1 cellular context compared by ENCODE assay signal in the genomic region with DNA sequence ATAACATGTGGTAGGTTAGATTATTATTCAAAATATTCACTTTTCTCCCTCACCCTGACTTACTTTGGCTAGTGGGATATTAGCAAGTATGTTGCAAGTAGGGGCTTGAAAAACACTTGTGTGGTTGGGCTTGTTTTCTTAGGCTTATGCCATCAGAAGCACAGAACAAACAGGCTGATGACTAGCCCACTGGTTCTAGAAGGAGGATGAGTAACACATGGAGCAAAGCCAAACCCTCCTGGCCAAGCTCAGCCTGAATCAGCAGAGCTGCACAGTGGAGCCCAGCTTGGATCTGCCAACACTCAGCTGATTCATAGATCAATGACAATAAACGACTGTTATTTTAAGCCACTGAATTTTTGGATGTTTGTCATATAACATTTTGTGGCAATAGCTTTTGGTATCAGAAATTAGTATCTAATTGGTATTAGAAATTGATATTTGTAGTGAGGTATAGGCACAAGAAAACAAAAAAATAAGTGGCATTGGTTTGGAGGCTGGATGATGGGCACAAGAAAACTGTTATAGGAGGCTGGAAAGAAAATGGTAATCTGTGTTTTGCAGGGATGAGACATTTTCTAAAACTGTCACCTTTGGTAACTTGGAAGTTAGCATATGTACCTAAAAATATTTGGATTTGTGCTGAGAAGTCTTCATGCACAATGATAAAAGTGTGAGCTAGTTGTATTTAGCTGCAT.
TF ChIP-seq lines count a peak whose summit lies in the region.

No MANE protein-coding gene starts in this region.

TF ChIP-seq in HEK293, 187 proteins besides CTCF, POLR2A, EP300 and RAD21 (continued from another document and continues in another):
- TF ChIP-seq PRDM2 (tag by site-specific recombination; IDR thresholded peaks at IDR 0.05; ENCODE audit: borderline replicate concordance) (no peak), ZNF184 (tag by site-specific recombination; IDR thresholded peaks at IDR 0.05) (peak; percentile 79), ZNF404 (tag by site-specific recombination; IDR thresholded peaks at IDR 0.05) (no peak), ZSCAN16 (tag by site-specific recombination; IDR thresholded peaks at IDR 0.05) (peak; percentile 29; the same call in 1 of the 2 replicates), ZNF335 (tag by site-specific recombination; conservative IDR thresholded peaks at IDR 0.05) (peak; percentile 71), ZBTB7A (tag by site-specific recombination; IDR thresholded peaks at IDR 0.05; ENCODE audit: low read depth) (no peak), ZBTB10 (tag by site-specific recombination; IDR thresholded peaks at IDR 0.05) (no peak), ZNF426 (tag by site-specific recombination; IDR thresholded peaks at IDR 0.05) (no peak), ZEB2 (tag by site-specific recombination; IDR thresholded peaks at IDR 0.05) (peak; percentile 86), OVOL3 (tag by site-specific recombination; IDR thresholded peaks at IDR 0.05) (no peak), ZNF558 (tag by site-specific recombination; IDR thresholded peaks at IDR 0.05) (peak; percentile 35; the same call in 1 of the 2 replicates), ZNF214 (tag by site-specific recombination; IDR thresholded peaks at IDR 0.05; ENCODE audit: borderline replicate concordance) (no peak), ZNF510 (tag by site-specific recombination; IDR thresholded peaks at IDR 0.05; ENCODE audit: insufficient replicate concordance) (no peak), ZNF664 (tag by site-specific recombination; IDR thresholded peaks at IDR 0.05) (no peak), ZNF112 (tag by site-specific recombination; IDR thresholded peaks at IDR 0.05) (no peak), PRDM10 (tag by site-specific recombination; IDR thresholded peaks at IDR 0.05) (0 out of 2 replicates have a peak, but pooled peaks have one; percentile 17), ZBTB21 (tag by site-specific recombination; IDR thresholded peaks at IDR 0.05) (peak; percentile 68; the same call in 1 of the 2 replicates), SCRT1 (tag by site-specific recombination; IDR thresholded peaks at IDR 0.05; ENCODE audit: borderline replicate concordance) (no peak), ZNF776 (tag by site-specific recombination; IDR thresholded peaks at IDR 0.05; ENCODE audit: borderline replicate concordance) (no peak), KLF10 (tag by site-specific recombination; IDR thresholded peaks at IDR 0.05) (no peak), KLF9 (tag by site-specific recombination; IDR thresholded peaks at IDR 0.05; ENCODE audit: low read depth) (no peak), ZNF311 (tag by site-specific recombination; IDR thresholded peaks at IDR 0.05; ENCODE audit: borderline replicate concordance) (no peak), SP7 (tag by site-specific recombination; IDR thresholded peaks at IDR 0.05) (0 out of 2 replicates have a peak, but pooled peaks have one; percentile 21), ZNF394 (tag by site-specific recombination; IDR thresholded peaks at IDR 0.05; ENCODE audit: borderline replicate concordance) (peak; percentile 36; the same call in 1 of the 2 replicates), TSHZ1 (tag by site-specific recombination; IDR thresholded peaks at IDR 0.05; ENCODE audit: borderline replicate concordance) (no peak), ZNF830 (tag by site-specific recombination; IDR thresholded peaks at IDR 0.05; ENCODE audit: low read depth) (no peak), OSR2 (tag by site-specific recombination; IDR thresholded peaks at IDR 0.05) (peak; percentile 85), ZNF701 (tag by site-specific recombination; IDR thresholded peaks at IDR 0.05) (no peak), ZNF600 (tag by site-specific recombination; IDR thresholded peaks at IDR 0.05) (peak; percentile 40; the same call in 1 of the 2 replicates), ZNF549 (tag by site-specific recombination; IDR thresholded peaks at IDR 0.05) (no peak)
- TF ChIP-seq, protein P1, sequence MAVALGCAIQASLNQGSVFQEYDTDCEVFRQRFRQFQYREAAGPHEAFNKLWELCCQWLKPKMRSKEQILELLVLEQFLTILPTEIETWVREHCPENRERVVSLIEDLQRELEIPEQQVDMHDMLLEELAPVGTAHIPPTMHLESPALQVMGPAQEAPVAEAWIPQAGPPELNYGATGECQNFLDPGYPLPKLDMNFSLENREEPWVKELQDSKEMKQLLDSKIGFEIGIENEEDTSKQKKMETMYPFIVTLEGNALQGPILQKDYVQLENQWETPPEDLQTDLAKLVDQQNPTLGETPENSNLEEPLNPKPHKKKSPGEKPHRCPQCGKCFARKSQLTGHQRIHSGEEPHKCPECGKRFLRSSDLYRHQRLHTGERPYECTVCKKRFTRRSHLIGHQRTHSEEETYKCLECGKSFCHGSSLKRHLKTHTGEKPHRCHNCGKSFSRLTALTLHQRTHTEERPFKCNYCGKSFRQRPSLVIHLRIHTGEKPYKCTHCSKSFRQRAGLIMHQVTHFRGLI (tag by site-specific recombination; IDR thresholded peaks at IDR 0.05) = peak; percentile 99
- TF ChIP-seq, protein P2, sequence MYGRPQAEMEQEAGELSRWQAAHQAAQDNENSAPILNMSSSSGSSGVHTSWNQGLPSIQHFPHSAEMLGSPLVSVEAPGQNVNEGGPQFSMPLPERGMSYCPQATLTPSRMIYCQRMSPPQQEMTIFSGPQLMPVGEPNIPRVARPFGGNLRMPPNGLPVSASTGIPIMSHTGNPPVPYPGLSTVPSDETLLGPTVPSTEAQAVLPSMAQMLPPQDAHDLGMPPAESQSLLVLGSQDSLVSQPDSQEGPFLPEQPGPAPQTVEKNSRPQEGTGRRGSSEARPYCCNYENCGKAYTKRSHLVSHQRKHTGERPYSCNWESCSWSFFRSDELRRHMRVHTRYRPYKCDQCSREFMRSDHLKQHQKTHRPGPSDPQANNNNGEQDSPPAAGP (tag by site-specific recombination; IDR thresholded peaks at IDR 0.05) = no peak
- TF ChIP-seq, protein P3, sequence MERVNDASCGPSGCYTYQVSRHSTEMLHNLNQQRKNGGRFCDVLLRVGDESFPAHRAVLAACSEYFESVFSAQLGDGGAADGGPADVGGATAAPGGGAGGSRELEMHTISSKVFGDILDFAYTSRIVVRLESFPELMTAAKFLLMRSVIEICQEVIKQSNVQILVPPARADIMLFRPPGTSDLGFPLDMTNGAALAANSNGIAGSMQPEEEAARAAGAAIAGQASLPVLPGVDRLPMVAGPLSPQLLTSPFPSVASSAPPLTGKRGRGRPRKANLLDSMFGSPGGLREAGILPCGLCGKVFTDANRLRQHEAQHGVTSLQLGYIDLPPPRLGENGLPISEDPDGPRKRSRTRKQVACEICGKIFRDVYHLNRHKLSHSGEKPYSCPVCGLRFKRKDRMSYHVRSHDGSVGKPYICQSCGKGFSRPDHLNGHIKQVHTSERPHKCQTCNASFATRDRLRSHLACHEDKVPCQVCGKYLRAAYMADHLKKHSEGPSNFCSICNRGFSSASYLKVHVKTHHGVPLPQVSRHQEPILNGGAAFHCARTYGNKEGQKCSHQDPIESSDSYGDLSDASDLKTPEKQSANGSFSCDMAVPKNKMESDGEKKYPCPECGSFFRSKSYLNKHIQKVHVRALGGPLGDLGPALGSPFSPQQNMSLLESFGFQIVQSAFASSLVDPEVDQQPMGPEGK (tag by site-specific recombination; IDR thresholded peaks at IDR 0.05) = no peak
